ENCODE assay signal across 9 cellular contexts in genomic region chr15:74793135-74794028, GRCh38. TPM values are rescaled to one million over a fixed set of nuclear protein-coding genes. Genes with fewer than 3 reads are reported as not detected.
DNase-seq lines count a peak whose midpoint lies in the region; ATAC-seq and TF ChIP-seq lines count a peak whose summit lies in the region.
"Had no signal": no experiment of that assay in that cellular context is flagged by ENCODE, and none has a peak within 500 bp of the region (broad histone marks: within the 10 kb centered on the region; RNA-seq: fewer than 3 reads in every experiment).

No MANE protein-coding gene starts in this region.

- H3K27me3 ChIP-seq in endodermal cell (ENCODE audit: control insufficient read depth, insufficient read depth, low read length, poor library complexity, severe bottlenecking), result no peaks in the 10 kb centered on the region

- H3K4me1 ChIP-seq in endodermal cell (ENCODE audit: control insufficient read depth, insufficient read depth, low read length), result no peaks in the 10 kb centered on the region

- 80 to 81% methylated on average over 1 to 12 of the region's 12 CpGs for WGBS in endodermal cell (ENCODE audit: insufficient coverage in 1 of 2, insufficient read length in 1 of 2), 2 experiments

- H3K4me1 Mint-ChIP-seq in endodermal cell, result peaks cover 6% of the 10 kb centered on the region
- peaks cover 91% of the 10 kb centered on the region for H3K4me1 Mint-ChIP-seq in stimulated activated memory B cell treated with anti-CD40 and anti-IgM and Interleukin-4, amounts not matched to agents 10 μg/mL and 1 μg/mL and 100 μg/mL, for 72 hours

- ATAC-seq in stimulated activated memory B cell treated with anti-CD40 and anti-IgM and Interleukin-4, amounts not matched to agents 10 μg/mL and 1 μg/mL and 100 μg/mL, for 72 hours, result no peak
- ATAC-seq in HG03175 (IDR thresholded peaks at IDR 0.05; ENCODE audit: unreplicated experiment), result no peak
- no peak for ATAC-seq in HG03280 (IDR thresholded peaks at IDR 0.05; ENCODE audit: unreplicated experiment)
- ATAC-seq in GM21717 (IDR thresholded peaks at IDR 0.05; ENCODE audit: unreplicated experiment), result no peak

- H3K27me3 Mint-ChIP-seq in endodermal cell (ENCODE audit: insufficient read depth), result no peaks in the 10 kb centered on the region
- H3K27me3 Mint-ChIP-seq in stimulated activated memory B cell treated with anti-CD40 and anti-IgM and Interleukin-4, amounts not matched to agents 10 μg/mL and 1 μg/mL and 100 μg/mL, for 72 hours, result no peaks in the 10 kb centered on the region

- DNase-seq in LHCN-M2 (ENCODE audit: low read depth), result peak; percentile 51
- peak; percentile 85 for DNase-seq in activated CD8-positive, alpha-beta memory T cell treated with anti-CD3 and anti-CD28 coated beads for 24 hours
- peak; percentile 58 for DNase-seq in endodermal cell
- DNase-seq in mesenteric fat pad (ENCODE audit: low spot score), result no peak

- H3K27ac ChIP-seq in endodermal cell (ENCODE audit: low read depth, low read length), result no peak overlapping the region

- H3K36me3 ChIP-seq in endodermal cell (ENCODE audit: control insufficient read depth, insufficient read depth, low read length), result peaks cover 3% of the 10 kb centered on the region

- peaks cover 9% of the 10 kb centered on the region for H3K36me3 Mint-ChIP-seq in endodermal cell (ENCODE audit: low read depth)
- peaks cover 33% of the 10 kb centered on the region for H3K36me3 Mint-ChIP-seq in stimulated activated memory B cell treated with anti-CD40 and anti-IgM and Interleukin-4, amounts not matched to agents 10 μg/mL and 1 μg/mL and 100 μg/mL, for 72 hours

- H3K4me3 Mint-ChIP-seq in endodermal cell, result no peak overlapping the region
- H3K4me3 Mint-ChIP-seq in stimulated activated memory B cell treated with anti-CD40 and anti-IgM and Interleukin-4, amounts not matched to agents 10 μg/mL and 1 μg/mL and 100 μg/mL, for 72 hours, result peak overlapping the region; percentile 49

- no peak overlapping the region for H3K4me3 ChIP-seq in endodermal cell (ENCODE audit: low read length)

- TF ChIP-seq CTCF in endodermal cell (conservative IDR thresholded peaks at IDR 0.05), result no peak

- no peak overlapping the region for H3K27ac Mint-ChIP-seq in endodermal cell
- H3K27ac Mint-ChIP-seq in stimulated activated memory B cell treated with anti-CD40 and anti-IgM and Interleukin-4, amounts not matched to agents 10 μg/mL and 1 μg/mL and 100 μg/mL, for 72 hours, result peak overlapping the region; percentile 82

- H3K9ac ChIP-seq in endodermal cell (ENCODE audit: extremely low read depth, low read length, poor library complexity, severe bottlenecking), result no peak overlapping the region

- no peaks in the 10 kb centered on the region for H3K9me3 Mint-ChIP-seq in endodermal cell
- H3K9me3 Mint-ChIP-seq in stimulated activated memory B cell treated with anti-CD40 and anti-IgM and Interleukin-4, amounts not matched to agents 10 μg/mL and 1 μg/mL and 100 μg/mL, for 72 hours, result no peaks in the 10 kb centered on the region

- no peaks in the 10 kb centered on the region for H3K9me3 ChIP-seq in endodermal cell (ENCODE audit: control insufficient read depth, low read length)

RNA-seq across cellular contexts. Expression of gene CSK, which starts 11.5 kb away (rescaled TPM):
- total RNA-seq in LHCN-M2 (2014; rRNA removed), result 22.2 and 28.8 TPM in 2 replicates
- 41.6 TPM for polyA plus RNA-seq in LHCN-M2 (2012)
- 10 to 100 TPM; 64.3 to 68.5 TPM for total RNA-seq in endodermal cell
- 47.2 TPM for polyA plus RNA-seq in endodermal cell (2013, experiment 1 of 2)
- 45.1 TPM for polyA plus RNA-seq in endodermal cell (2013, experiment 2 of 2)
- 46.9 TPM for total RNA-seq in mesenteric fat pad

RNA-seq across cellular contexts. Expression of gene LMAN1L, which starts 19.3 kb away (rescaled TPM):
- total RNA-seq in LHCN-M2 (2014; rRNA removed), result 0.06 TPM in 1 of 2 replicates, not detected in the other
- polyA plus RNA-seq in LHCN-M2 (2012), result not detected
- not detected for total RNA-seq in endodermal cell
- not detected for polyA plus RNA-seq in endodermal cell (2013, experiment 1 of 2)
- not detected for polyA plus RNA-seq in endodermal cell (2013, experiment 2 of 2)
- total RNA-seq in mesenteric fat pad, result not detected
- total RNA-seq: pulmonary artery endothelial cell had no signal

RNA-seq across cellular contexts. Expression of gene CPLX3, which starts 33.0 kb away (rescaled TPM):
- total RNA-seq in LHCN-M2 (2014; rRNA removed) (not detected in 2 replicates), endodermal cell (not detected), mesenteric fat pad (not detected)
- polyA plus RNA-seq in LHCN-M2 (2012), result not detected
- 0.25 TPM for polyA plus RNA-seq in endodermal cell (2013, experiment 1 of 2)
- 0.17 TPM for polyA plus RNA-seq in endodermal cell (2013, experiment 2 of 2)
- total RNA-seq: pulmonary artery endothelial cell had no signal

RNA-seq across cellular contexts. Expression of gene CYP1A2, which starts 44.7 kb away (rescaled TPM):
- total RNA-seq in LHCN-M2 (2014; rRNA removed) (not detected in 2 replicates), endodermal cell (not detected), mesenteric fat pad (not detected)
- polyA plus RNA-seq in LHCN-M2 (2012), result not detected
- polyA plus RNA-seq in endodermal cell (2013, experiment 1 of 2), result not detected
- polyA plus RNA-seq in endodermal cell (2013, experiment 2 of 2), result not detected
- total RNA-seq: pulmonary artery endothelial cell had no signal

RNA-seq across cellular contexts. Expression of gene ULK3, which starts 49.6 kb away (rescaled TPM):
- total RNA-seq in LHCN-M2 (2014; rRNA removed), result 31.5 and 36.4 TPM in 2 replicates
- 13.8 TPM for polyA plus RNA-seq in LHCN-M2 (2012)
- 10 to 100 TPM; 33.9 to 36.2 TPM for total RNA-seq in endodermal cell
- polyA plus RNA-seq in endodermal cell (2013, experiment 1 of 2), result 49.9 TPM
- polyA plus RNA-seq in endodermal cell (2013, experiment 2 of 2), result 32.5 TPM
- 31.5 TPM for total RNA-seq in mesenteric fat pad
